In the genomic region with DNA sequence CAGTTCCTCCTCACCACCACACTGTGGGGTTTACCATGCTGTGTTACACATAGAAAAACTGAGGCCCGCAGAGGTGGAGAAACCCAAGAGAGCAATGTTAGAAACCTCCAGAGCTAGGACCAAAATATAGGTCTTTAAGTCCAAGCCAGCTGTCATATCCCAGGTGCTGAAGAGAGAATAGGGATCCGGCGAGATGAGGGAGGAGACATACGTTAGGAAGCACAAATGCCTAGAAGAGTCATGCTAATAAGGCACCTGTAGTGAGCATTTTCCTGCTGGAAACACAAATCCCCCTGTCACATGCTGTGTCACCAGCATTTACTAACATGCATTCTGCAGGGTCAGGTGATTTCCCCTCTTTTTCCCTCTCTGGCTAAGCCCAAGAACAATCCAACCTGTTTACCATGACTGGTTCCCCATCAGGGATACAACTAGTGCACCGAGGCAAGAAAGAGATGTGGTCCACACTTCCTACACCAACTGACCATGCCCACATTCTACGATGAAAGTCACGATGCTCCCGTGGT, we compare ENCODE assay signal across 17 cellular contexts.
"Had no signal": no experiment of that assay in that cellular context is flagged by ENCODE, and none has a peak within 500 bp of the region (broad histone marks: within the 10 kb centered on the region; RNA-seq: fewer than 3 reads in every experiment).

No MANE protein-coding gene starts in this region.

- H3K4me3 ChIP-seq: ascending aorta, prostate gland, thyroid gland had no signal

- H3K27ac Mint-ChIP-seq: activated CD8-positive, alpha-beta T cell treated with anti-CD3 and anti-CD28 coated beads, Interleukin-2, amount 10 ng/mL, durations not matched to agents 7 days and 5 days; activated naive CD4-positive, alpha-beta T cell treated with anti-CD3 and anti-CD28 coated beads, Interleukin-2, amount 50 U/mL, for 24 hours; effector memory CD8-positive, alpha-beta T cell; natural killer cell treated with Interleukin-12 subunit alpha and Interleukin-12 subunit beta and Interleukin-15 and Interleukin-18, amount 100 ng/mL, for 72 hours had no signal

- H3K36me3 Mint-ChIP-seq: activated naive CD4-positive, alpha-beta T cell treated with anti-CD3 and anti-CD28 coated beads, Interleukin-2, amount 50 U/mL, for 24 hours; natural killer cell treated with Interleukin-12 subunit alpha and Interleukin-12 subunit beta and Interleukin-15 and Interleukin-18, amount 100 ng/mL, for 72 hours had no signal

- H3K27me3 ChIP-seq: ascending aorta, brain microvascular endothelial cell, thyroid gland had no signal

- H3K4me1 ChIP-seq: ascending aorta, prostate gland had no signal

- H3K9me3 ChIP-seq: ascending aorta, prostate gland, thyroid gland had no signal

- H3K4me3 Mint-ChIP-seq: activated CD8-positive, alpha-beta T cell treated with anti-CD3 and anti-CD28 coated beads, Interleukin-2, amount 10 ng/mL, durations not matched to agents 7 days and 5 days; activated naive CD4-positive, alpha-beta T cell treated with anti-CD3 and anti-CD28 coated beads, Interleukin-2, amount 50 U/mL, for 24 hours; effector memory CD8-positive, alpha-beta T cell; natural killer cell treated with Interleukin-12 subunit alpha and Interleukin-12 subunit beta and Interleukin-15 and Interleukin-18, amount 100 ng/mL, for 72 hours had no signal

- H3K9me3 Mint-ChIP-seq: activated naive CD4-positive, alpha-beta T cell treated with anti-CD3 and anti-CD28 coated beads, Interleukin-2, amount 50 U/mL, for 24 hours; effector memory CD8-positive, alpha-beta T cell had no signal

- ATAC-seq: activated CD8-positive, alpha-beta T cell treated with anti-CD3 and anti-CD28 coated beads, Interleukin-2, amount 10 ng/mL, durations not matched to agents 7 days and 5 days; effector memory CD8-positive, alpha-beta T cell; left ventricle myocardium superior; natural killer cell treated with Interleukin-12 subunit alpha and Interleukin-12 subunit beta and Interleukin-15 and Interleukin-18, amount 100 ng/mL, for 72 hours; stimulated activated naive CD8-positive, alpha-beta T cell treated with anti-CD3 and anti-CD28 coated beads, Interleukin-15, Interleukin-2, amounts not matched to agents 100 U/mL and 50 U/mL, for 24 hours had no signal

- H3K27ac ChIP-seq: ascending aorta, brain microvascular endothelial cell, thyroid gland, WERI-Rb-1 had no signal

- DNase-seq: activated CD4-positive, alpha-beta T cell treated with anti-CD3 and anti-CD28 coated beads for 1 hour; activated CD4-positive, alpha-beta T cell treated with anti-CD3 and anti-CD28 coated beads, Interleukin-2, amount 50 U/mL, for 1 hour; activated CD8-positive, alpha-beta T cell treated with anti-CD3 and anti-CD28 coated beads, Interleukin-2, amount 10 ng/mL, durations not matched to agents 7 days and 5 days; activated gamma-delta T cell treated with Interleukin-2 at 50 U/mL for 16 hours; brain microvascular endothelial cell; central memory CD4-positive, alpha-beta T cell; effector memory CD8-positive, alpha-beta T cell; left ventricle myocardium superior; stimulated activated CD4-positive, alpha-beta T cell treated with anti-CD3 and anti-CD28 coated beads, Interleukin-12 subunit alpha, Interleukin-12 subunit beta, amount 100 ng/mL, for 4 hours; stimulated activated CD4-positive, alpha-beta T cell treated with anti-CD3 and anti-CD28 coated beads, Interleukin-4, amount 100 ng/mL, for 4 hours; stimulated activated naive CD8-positive, alpha-beta T cell treated with anti-CD3 and anti-CD28 coated beads, Interleukin-15, Interleukin-2, amounts not matched to agents 100 U/mL and 50 U/mL, for 24 hours; thyroid gland; WERI-Rb-1 had no signal

- H3K36me3 ChIP-seq: ascending aorta, brain microvascular endothelial cell, prostate gland, thyroid gland, WERI-Rb-1 had no signal

- H3K4me1 Mint-ChIP-seq: activated naive CD4-positive, alpha-beta T cell treated with anti-CD3 and anti-CD28 coated beads, Interleukin-2, amount 50 U/mL, for 24 hours had no signal
